Comparison of ENCODE assay signal across 1 cellular context in the genomic region with DNA sequence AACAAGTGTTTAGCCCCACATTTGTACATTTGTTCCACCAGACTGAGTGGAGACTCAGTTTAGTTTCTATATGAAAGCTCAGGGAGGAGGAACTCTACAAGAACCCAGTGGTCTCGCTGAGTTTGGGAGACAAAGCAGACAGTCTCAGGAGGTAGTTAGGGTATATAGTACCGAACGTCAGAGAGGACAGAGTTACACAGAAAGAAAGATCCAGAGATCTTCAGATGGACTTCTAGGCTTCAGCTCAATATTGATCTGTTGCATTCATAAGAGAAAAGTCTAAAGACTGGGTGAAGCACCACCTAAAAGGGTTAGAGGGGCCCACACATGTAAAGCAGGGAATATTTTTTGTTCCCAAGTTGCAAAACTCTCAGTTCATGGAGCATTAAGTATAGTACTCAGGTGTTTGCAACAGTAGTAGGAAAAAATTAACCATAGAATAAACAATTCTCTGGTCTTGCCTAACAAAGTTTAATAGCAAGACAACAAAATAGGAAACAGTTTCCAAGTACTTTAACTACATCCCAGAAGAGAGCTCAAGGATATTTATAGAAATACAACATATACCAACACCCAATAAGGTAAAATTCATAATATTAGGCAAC.
TF ChIP-seq lines count a peak whose summit lies in the region.

No MANE protein-coding gene starts in this region.

TF ChIP-seq in HepG2, 621 proteins besides CTCF, POLR2A, EP300 and RAD21 (continued from another document and continues in another):
- TF ChIP-seq, protein P1, sequence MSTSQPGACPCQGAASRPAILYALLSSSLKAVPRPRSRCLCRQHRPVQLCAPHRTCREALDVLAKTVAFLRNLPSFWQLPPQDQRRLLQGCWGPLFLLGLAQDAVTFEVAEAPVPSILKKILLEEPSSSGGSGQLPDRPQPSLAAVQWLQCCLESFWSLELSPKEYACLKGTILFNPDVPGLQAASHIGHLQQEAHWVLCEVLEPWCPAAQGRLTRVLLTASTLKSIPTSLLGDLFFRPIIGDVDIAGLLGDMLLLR (CRISPR knock-in tag; IDR thresholded peaks at IDR 0.05): no peak
- TF ChIP-seq, protein P2, sequence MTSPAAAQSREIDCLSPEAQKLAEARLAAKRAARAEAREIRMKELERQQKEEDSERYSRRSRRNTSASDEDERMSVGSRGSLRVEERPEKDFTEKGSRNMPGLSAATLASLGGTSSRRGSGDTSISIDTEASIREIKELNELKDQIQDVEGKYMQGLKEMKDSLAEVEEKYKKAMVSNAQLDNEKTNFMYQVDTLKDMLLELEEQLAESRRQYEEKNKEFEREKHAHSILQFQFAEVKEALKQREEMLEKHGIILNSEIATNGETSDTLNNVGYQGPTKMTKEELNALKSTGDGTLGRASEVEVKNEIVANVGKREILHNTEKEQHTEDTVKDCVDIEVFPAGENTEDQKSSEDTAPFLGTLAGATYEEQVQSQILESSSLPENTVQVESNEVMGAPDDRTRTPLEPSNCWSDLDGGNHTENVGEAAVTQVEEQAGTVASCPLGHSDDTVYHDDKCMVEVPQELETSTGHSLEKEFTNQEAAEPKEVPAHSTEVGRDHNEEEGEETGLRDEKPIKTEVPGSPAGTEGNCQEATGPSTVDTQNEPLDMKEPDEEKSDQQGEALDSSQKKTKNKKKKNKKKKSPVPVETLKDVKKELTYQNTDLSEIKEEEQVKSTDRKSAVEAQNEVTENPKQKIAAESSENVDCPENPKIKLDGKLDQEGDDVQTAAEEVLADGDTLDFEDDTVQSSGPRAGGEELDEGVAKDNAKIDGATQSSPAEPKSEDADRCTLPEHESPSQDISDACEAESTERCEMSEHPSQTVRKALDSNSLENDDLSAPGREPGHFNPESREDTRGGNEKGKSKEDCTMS (CRISPR knock-in tag; conservative IDR thresholded peaks at IDR 0.05): no peak
- TF ChIP-seq, protein P3, sequence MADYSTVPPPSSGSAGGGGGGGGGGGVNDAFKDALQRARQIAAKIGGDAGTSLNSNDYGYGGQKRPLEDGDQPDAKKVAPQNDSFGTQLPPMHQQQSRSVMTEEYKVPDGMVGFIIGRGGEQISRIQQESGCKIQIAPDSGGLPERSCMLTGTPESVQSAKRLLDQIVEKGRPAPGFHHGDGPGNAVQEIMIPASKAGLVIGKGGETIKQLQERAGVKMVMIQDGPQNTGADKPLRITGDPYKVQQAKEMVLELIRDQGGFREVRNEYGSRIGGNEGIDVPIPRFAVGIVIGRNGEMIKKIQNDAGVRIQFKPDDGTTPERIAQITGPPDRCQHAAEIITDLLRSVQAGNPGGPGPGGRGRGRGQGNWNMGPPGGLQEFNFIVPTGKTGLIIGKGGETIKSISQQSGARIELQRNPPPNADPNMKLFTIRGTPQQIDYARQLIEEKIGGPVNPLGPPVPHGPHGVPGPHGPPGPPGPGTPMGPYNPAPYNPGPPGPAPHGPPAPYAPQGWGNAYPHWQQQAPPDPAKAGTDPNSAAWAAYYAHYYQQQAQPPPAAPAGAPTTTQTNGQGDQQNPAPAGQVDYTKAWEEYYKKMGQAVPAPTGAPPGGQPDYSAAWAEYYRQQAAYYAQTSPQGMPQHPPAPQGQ (CRISPR knock-in tag; IDR thresholded peaks at IDR 0.05; ENCODE audit: borderline replicate concordance): no peak
- TF ChIP-seq BRD4 (CRISPR knock-in tag; IDR thresholded peaks at IDR 0.05) (0 out of 2 replicates have a peak, but pooled peaks have one; percentile 61), SNAI1 (CRISPR knock-in tag; IDR thresholded peaks at IDR 0.05; ENCODE audit: borderline replicate concordance) (no peak), REL (CRISPR knock-in tag; conservative IDR thresholded peaks at IDR 0.05) (no peak), ZBTB38 (CRISPR knock-in tag; IDR thresholded peaks at IDR 0.05) (no peak), ZNF672 (CRISPR knock-in tag; IDR thresholded peaks at IDR 0.05) (no peak), SSRP1 (CRISPR knock-in tag; IDR thresholded peaks at IDR 0.05) (peak; percentile 83; the same call in 1 of the 2 replicates), CBX1 (IDR thresholded peaks at IDR 0.05; ENCODE audit: low read depth) (no peak), PITX1 (CRISPR knock-in tag; IDR thresholded peaks at IDR 0.05) (peak; percentile 80), SALL2 (CRISPR knock-in tag; IDR thresholded peaks at IDR 0.05) (no peak), MED8 (CRISPR knock-in tag; IDR thresholded peaks at IDR 0.05; ENCODE audit: insufficient replicate concordance) (no peak), RFXAP (CRISPR knock-in tag; IDR thresholded peaks at IDR 0.05; ENCODE audit: borderline replicate concordance) (no peak; the same call in 1 of the 2 replicates), PRMT3 (CRISPR knock-in tag; IDR thresholded peaks at IDR 0.05; ENCODE audit: borderline replicate concordance, low read depth) (no peak), JARID2 (CRISPR knock-in tag; IDR thresholded peaks at IDR 0.05; ENCODE audit: insufficient replicate concordance) (no peak), GABPA (IDR thresholded peaks at IDR 0.05; ENCODE audit: low read depth, low read length) (no peak), GABPA (CRISPR knock-in tag; IDR thresholded peaks at IDR 0.05; ENCODE audit: low read depth) (peak; percentile 30; the same call in 1 of the 2 replicates), ZMYM2 (CRISPR knock-in tag; IDR thresholded peaks at IDR 0.05) (no peak), FOXC1 (CRISPR knock-in tag; IDR thresholded peaks at IDR 0.05; ENCODE audit: borderline replicate concordance) (no peak), ARID2 (CRISPR knock-in tag; IDR thresholded peaks at IDR 0.05; ENCODE audit: borderline replicate concordance) (no peak), NR3C1 (CRISPR knock-in tag; IDR thresholded peaks at IDR 0.05) (no peak), ATF7-NPFF (CRISPR knock-in tag; IDR thresholded peaks at IDR 0.05; ENCODE audit: low read depth) (no peak), DNMT3B (CRISPR knock-in tag; conservative IDR thresholded peaks at IDR 0.05) (peak; percentile 77; the same call in 1 of the 2 replicates), SYNCRIP (IDR thresholded peaks at IDR 0.05; ENCODE audit: insufficient read depth, low read depth, low read length) (no peak), ZNF260 (CRISPR knock-in tag; IDR thresholded peaks at IDR 0.05; ENCODE audit: borderline replicate concordance, low read depth) (no peak), PLRG1 (conservative IDR thresholded peaks at IDR 0.05) (no peak)
- TF ChIP-seq, protein P4, sequence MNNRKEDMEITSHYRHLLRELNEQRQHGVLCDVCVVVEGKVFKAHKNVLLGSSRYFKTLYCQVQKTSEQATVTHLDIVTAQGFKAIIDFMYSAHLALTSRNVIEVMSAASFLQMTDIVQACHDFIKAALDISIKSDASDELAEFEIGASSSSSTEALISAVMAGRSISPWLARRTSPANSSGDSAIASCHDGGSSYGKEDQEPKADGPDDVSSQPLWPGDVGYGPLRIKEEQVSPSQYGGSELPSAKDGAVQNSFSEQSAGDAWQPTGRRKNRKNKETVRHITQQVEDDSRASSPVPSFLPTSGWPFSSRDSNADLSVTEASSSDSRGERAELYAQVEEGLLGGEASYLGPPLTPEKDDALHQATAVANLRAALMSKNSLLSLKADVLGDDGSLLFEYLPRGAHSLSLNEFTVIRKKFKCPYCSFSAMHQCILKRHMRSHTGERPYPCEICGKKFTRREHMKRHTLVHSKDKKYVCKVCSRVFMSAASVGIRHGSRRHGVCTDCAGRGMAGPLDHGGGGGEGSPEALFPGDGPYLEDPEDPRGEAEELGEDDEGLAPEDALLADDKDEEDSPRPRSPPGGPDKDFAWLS (CRISPR knock-in tag; IDR thresholded peaks at IDR 0.05; ENCODE audit: borderline replicate concordance): no peak
- TF ChIP-seq, protein P5, sequence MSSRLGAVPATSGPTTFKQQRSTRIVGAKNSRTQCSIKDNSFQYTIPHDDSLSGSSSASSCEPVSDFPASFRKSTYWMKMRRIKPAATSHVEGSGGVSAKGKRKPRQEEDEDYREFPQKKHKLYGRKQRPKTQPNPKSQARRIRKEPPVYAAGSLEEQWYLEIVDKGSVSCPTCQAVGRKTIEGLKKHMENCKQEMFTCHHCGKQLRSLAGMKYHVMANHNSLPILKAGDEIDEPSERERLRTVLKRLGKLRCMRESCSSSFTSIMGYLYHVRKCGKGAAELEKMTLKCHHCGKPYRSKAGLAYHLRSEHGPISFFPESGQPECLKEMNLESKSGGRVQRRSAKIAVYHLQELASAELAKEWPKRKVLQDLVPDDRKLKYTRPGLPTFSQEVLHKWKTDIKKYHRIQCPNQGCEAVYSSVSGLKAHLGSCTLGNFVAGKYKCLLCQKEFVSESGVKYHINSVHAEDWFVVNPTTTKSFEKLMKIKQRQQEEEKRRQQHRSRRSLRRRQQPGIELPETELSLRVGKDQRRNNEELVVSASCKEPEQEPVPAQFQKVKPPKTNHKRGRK (CRISPR knock-in tag; IDR thresholded peaks at IDR 0.05): no peak
- TF ChIP-seq, protein P6, sequence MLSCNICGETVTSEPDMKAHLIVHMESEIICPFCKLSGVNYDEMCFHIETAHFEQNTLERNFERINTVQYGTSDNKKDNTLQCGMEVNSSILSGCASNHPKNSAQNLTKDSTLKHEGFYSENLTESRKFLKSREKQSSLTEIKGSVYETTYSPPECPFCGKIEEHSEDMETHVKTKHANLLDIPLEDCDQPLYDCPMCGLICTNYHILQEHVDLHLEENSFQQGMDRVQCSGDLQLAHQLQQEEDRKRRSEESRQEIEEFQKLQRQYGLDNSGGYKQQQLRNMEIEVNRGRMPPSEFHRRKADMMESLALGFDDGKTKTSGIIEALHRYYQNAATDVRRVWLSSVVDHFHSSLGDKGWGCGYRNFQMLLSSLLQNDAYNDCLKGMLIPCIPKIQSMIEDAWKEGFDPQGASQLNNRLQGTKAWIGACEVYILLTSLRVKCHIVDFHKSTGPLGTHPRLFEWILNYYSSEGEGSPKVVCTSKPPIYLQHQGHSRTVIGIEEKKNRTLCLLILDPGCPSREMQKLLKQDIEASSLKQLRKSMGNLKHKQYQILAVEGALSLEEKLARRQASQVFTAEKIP (CRISPR knock-in tag; IDR thresholded peaks at IDR 0.05; ENCODE audit: borderline replicate concordance): no peak
- TF ChIP-seq, protein P7, sequence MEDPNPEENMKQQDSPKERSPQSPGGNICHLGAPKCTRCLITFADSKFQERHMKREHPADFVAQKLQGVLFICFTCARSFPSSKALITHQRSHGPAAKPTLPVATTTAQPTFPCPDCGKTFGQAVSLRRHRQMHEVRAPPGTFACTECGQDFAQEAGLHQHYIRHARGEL (CRISPR knock-in tag; IDR thresholded peaks at IDR 0.05): no peak
- TF ChIP-seq, protein P8, sequence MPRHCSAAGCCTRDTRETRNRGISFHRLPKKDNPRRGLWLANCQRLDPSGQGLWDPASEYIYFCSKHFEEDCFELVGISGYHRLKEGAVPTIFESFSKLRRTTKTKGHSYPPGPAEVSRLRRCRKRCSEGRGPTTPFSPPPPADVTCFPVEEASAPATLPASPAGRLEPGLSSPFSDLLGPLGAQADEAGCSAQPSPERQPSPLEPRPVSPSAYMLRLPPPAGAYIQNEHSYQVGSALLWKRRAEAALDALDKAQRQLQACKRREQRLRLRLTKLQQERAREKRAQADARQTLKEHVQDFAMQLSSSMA (CRISPR knock-in tag; IDR thresholded peaks at IDR 0.05): no peak
- TF ChIP-seq, protein P9, sequence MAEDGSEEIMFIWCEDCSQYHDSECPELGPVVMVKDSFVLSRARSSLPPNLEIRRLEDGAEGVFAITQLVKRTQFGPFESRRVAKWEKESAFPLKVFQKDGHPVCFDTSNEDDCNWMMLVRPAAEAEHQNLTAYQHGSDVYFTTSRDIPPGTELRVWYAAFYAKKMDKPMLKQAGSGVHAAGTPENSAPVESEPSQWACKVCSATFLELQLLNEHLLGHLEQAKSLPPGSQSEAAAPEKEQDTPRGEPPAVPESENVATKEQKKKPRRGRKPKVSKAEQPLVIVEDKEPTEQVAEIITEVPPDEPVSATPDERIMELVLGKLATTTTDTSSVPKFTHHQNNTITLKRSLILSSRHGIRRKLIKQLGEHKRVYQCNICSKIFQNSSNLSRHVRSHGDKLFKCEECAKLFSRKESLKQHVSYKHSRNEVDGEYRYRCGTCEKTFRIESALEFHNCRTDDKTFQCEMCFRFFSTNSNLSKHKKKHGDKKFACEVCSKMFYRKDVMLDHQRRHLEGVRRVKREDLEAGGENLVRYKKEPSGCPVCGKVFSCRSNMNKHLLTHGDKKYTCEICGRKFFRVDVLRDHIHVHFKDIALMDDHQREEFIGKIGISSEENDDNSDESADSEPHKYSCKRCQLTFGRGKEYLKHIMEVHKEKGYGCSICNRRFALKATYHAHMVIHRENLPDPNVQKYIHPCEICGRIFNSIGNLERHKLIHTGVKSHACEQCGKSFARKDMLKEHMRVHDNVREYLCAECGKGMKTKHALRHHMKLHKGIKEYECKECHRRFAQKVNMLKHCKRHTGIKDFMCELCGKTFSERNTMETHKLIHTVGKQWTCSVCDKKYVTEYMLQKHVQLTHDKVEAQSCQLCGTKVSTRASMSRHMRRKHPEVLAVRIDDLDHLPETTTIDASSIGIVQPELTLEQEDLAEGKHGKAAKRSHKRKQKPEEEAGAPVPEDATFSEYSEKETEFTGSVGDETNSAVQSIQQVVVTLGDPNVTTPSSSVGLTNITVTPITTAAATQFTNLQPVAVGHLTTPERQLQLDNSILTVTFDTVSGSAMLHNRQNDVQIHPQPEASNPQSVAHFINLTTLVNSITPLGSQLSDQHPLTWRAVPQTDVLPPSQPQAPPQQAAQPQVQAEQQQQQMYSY (CRISPR knock-in tag; IDR thresholded peaks at IDR 0.05): no peak; the same call in 1 of the 2 replicates
- TF ChIP-seq, protein P10, sequence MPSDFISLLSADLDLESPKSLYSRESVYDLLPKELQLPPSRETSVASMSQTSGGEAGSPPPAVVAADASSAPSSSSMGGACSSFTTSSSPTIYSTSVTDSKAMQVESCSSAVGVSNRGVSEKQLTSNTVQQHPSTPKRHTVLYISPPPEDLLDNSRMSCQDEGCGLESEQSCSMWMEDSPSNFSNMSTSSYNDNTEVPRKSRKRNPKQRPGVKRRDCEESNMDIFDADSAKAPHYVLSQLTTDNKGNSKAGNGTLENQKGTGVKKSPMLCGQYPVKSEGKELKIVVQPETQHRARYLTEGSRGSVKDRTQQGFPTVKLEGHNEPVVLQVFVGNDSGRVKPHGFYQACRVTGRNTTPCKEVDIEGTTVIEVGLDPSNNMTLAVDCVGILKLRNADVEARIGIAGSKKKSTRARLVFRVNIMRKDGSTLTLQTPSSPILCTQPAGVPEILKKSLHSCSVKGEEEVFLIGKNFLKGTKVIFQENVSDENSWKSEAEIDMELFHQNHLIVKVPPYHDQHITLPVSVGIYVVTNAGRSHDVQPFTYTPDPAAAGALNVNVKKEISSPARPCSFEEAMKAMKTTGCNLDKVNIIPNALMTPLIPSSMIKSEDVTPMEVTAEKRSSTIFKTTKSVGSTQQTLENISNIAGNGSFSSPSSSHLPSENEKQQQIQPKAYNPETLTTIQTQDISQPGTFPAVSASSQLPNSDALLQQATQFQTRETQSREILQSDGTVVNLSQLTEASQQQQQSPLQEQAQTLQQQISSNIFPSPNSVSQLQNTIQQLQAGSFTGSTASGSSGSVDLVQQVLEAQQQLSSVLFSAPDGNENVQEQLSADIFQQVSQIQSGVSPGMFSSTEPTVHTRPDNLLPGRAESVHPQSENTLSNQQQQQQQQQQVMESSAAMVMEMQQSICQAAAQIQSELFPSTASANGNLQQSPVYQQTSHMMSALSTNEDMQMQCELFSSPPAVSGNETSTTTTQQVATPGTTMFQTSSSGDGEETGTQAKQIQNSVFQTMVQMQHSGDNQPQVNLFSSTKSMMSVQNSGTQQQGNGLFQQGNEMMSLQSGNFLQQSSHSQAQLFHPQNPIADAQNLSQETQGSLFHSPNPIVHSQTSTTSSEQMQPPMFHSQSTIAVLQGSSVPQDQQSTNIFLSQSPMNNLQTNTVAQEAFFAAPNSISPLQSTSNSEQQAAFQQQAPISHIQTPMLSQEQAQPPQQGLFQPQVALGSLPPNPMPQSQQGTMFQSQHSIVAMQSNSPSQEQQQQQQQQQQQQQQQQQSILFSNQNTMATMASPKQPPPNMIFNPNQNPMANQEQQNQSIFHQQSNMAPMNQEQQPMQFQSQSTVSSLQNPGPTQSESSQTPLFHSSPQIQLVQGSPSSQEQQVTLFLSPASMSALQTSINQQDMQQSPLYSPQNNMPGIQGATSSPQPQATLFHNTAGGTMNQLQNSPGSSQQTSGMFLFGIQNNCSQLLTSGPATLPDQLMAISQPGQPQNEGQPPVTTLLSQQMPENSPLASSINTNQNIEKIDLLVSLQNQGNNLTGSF (CRISPR knock-in tag; IDR thresholded peaks at IDR 0.05): no peak
